In genomic region chr1:77977989-77978292, GRCh38 we compare ENCODE assay signal across 1 cellular context.
TF ChIP-seq lines count a peak whose summit lies in the region.

No MANE protein-coding gene starts in this region.

TF ChIP-seq in GM12878, 131 proteins besides CTCF, POLR2A, EP300 and RAD21 (continued from another document):
- 0 out of 2 replicates have a peak, but pooled peaks have one; percentile 29 for TF ChIP-seq ZNF687 (IDR thresholded peaks at IDR 0.05)
- TF ChIP-seq JUND (IDR thresholded peaks at IDR 0.05; ENCODE audit: low read depth, low read length), result 0 out of 2 replicates have a peak, but pooled peaks have one; percentile 19
- TF ChIP-seq, protein P1, sequence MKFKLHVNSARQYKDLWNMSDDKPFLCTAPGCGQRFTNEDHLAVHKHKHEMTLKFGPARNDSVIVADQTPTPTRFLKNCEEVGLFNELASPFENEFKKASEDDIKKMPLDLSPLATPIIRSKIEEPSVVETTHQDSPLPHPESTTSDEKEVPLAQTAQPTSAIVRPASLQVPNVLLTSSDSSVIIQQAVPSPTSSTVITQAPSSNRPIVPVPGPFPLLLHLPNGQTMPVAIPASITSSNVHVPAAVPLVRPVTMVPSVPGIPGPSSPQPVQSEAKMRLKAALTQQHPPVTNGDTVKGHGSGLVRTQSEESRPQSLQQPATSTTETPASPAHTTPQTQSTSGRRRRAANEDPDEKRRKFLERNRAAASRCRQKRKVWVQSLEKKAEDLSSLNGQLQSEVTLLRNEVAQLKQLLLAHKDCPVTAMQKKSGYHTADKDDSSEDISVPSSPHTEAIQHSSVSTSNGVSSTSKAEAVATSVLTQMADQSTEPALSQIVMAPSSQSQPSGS (IDR thresholded peaks at IDR 0.05; ENCODE audit: low read length), result peak; percentile 74
- TF ChIP-seq NKRF (conservative IDR thresholded peaks at IDR 0.05), result 0 out of 2 replicates have a peak, but pooled peaks have one; percentile 10
- no peak for TF ChIP-seq PAX8 (IDR thresholded peaks at IDR 0.05)
- peak; percentile 68; the same call in 1 of the 2 replicates for TF ChIP-seq CREM (IDR thresholded peaks at IDR 0.05; ENCODE audit: low read depth)
- TF ChIP-seq CBX3 (IDR thresholded peaks at IDR 0.05; ENCODE audit: borderline replicate concordance, low read depth), result no peak
- peak; percentile 96; the same call in 1 of the 2 replicates for TF ChIP-seq TAF1 (IDR thresholded peaks at IDR 0.05; ENCODE audit: borderline replicate concordance, low read depth, low read length)
- 0 out of 2 replicates have a peak, but pooled peaks have one; percentile 37 for TF ChIP-seq SIN3A (IDR thresholded peaks at IDR 0.05; ENCODE audit: low read depth, low read length)
- peak; percentile 87; the same call in 1 of the 2 replicates for TF ChIP-seq ATF7 (IDR thresholded peaks at IDR 0.05; ENCODE audit: low read depth)
